21 cellular contexts compared by ENCODE assay signal in the genomic region with DNA sequence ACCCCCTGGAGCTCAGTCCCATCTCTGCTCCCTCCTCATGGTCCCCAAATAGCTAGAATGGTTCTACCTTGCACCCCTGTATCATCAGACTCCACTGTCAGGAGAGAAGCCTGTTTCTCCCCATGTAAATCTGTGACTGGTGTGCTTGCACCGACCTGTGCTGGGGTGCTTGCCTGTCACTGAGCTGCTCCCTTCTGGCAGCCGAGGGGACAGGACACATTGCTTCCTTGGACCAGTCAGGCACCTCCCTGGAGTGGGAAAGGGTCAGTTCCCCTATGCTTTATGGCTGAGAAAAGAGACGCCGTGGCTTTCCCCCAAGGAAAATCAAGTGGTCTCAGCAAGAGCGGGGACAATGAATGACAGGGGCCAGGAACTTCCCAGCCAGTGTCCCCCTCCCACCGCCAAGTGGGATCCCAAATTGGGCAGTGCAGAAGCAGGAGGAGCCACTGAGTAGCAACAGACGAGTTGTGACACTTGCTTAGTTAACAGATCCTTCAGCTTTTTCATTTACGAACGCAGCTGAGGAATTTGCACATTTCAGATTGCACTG.
"Had no signal": no experiment of that assay in that cellular context is flagged by ENCODE, and none has a peak within 500 bp of the region (broad histone marks: within the 10 kb centered on the region; RNA-seq: fewer than 3 reads in every experiment).

No MANE protein-coding gene starts in this region.

- H3K27ac Mint-ChIP-seq: activated naive CD4-positive, alpha-beta T cell treated with anti-CD3 and anti-CD28 coated beads for 36 hours; activated naive CD8-positive, alpha-beta T cell treated with anti-CD3 and anti-CD28 coated beads, Interleukin-2, amount 10 ng/mL, durations not matched to agents 7 days and 5 days; activated T-cell treated with anti-CD3 and anti-CD28 coated beads, Interleukin-2, amount 50 U/mL, for 24 hours; activated T-helper 17 cell treated with anti-CD3 and anti-CD28 coated beads, Interleukin-2, amount 50 U/mL, for 72 hours; dendritic cell treated with granulocyte-macrophage colony-stimulating factor and Interleukin-4, amounts not matched to agents 40 ng/mL and 50 ng/mL, for 4 days; immature natural killer cell; natural killer cell; stimulated activated naive B cell treated with anti-CD40 and anti-IgM and Interleukin-4, amounts not matched to agents 10 μg/mL and 1 μg/mL and 100 μg/mL, for 72 hours; WTC11 had no signal

- H3K4me3 ChIP-seq: left ventricle myocardium inferior, pancreas, smooth muscle cell, transverse colon, vagina had no signal

- DNase-seq: activated naive CD4-positive, alpha-beta T cell treated with anti-CD3 and anti-CD28 coated beads for 36 hours; activated naive CD8-positive, alpha-beta T cell treated with anti-CD3 and anti-CD28 coated beads, Interleukin-2, amount 10 ng/mL, durations not matched to agents 7 days and 5 days; activated T-cell treated with anti-CD3 and anti-CD28 coated beads, Interleukin-2, amount 50 U/mL, for 24 hours; amniotic stem cell; effector CD8-positive, alpha-beta T cell; foreskin keratinocyte; immature natural killer cell; left ventricle myocardium inferior; midbrain; natural killer cell; stimulated activated CD4-positive, alpha-beta T cell treated with anti-CD3 and anti-CD28 coated beads, Interleukin-2, amount 100 ng/mL, for 48 hours; stimulated activated CD8-positive, alpha-beta memory T cell treated with anti-CD3 and anti-CD28 coated beads, Interleukin-4, amount 100 ng/mL, for 48 hours; stimulated activated naive B cell treated with anti-CD40 and anti-IgM and Interleukin-4, amounts not matched to agents 10 μg/mL and 1 μg/mL and 100 μg/mL, for 72 hours; T-helper 1 cell; transverse colon had no signal

- H3K4me3 Mint-ChIP-seq: activated naive CD4-positive, alpha-beta T cell treated with anti-CD3 and anti-CD28 coated beads for 36 hours; activated naive CD8-positive, alpha-beta T cell treated with anti-CD3 and anti-CD28 coated beads, Interleukin-2, amount 10 ng/mL, durations not matched to agents 7 days and 5 days; activated T-cell treated with anti-CD3 and anti-CD28 coated beads, Interleukin-2, amount 50 U/mL, for 24 hours; activated T-helper 17 cell treated with anti-CD3 and anti-CD28 coated beads, Interleukin-2, amount 50 U/mL, for 72 hours; dendritic cell treated with granulocyte-macrophage colony-stimulating factor and Interleukin-4, amounts not matched to agents 40 ng/mL and 50 ng/mL, for 4 days; immature natural killer cell; natural killer cell; stimulated activated naive B cell treated with anti-CD40 and anti-IgM and Interleukin-4, amounts not matched to agents 10 μg/mL and 1 μg/mL and 100 μg/mL, for 72 hours; WTC11 had no signal

- ATAC-seq: activated T-helper 17 cell treated with anti-CD3 and anti-CD28 coated beads, Interleukin-2, amount 50 U/mL, for 72 hours; foreskin keratinocyte; natural killer cell; pancreas; stimulated activated naive B cell treated with anti-CD40 and anti-IgM and Interleukin-4, amounts not matched to agents 10 μg/mL and 1 μg/mL and 100 μg/mL, for 72 hours; WTC11 had no signal

- H3K9me3 ChIP-seq: left ventricle myocardium inferior, pancreas, transverse colon, vagina had no signal

- H3K4me1 Mint-ChIP-seq: activated naive CD8-positive, alpha-beta T cell treated with anti-CD3 and anti-CD28 coated beads, Interleukin-2, amount 10 ng/mL, durations not matched to agents 7 days and 5 days; activated T-helper 17 cell treated with anti-CD3 and anti-CD28 coated beads, Interleukin-2, amount 50 U/mL, for 72 hours; immature natural killer cell; natural killer cell; stimulated activated naive B cell treated with anti-CD40 and anti-IgM and Interleukin-4, amounts not matched to agents 10 μg/mL and 1 μg/mL and 100 μg/mL, for 72 hours had no signal

- H3K27ac ChIP-seq: foreskin keratinocyte, left ventricle myocardium inferior, pancreas, transverse colon, vagina had no signal

- H3K9me3 Mint-ChIP-seq: activated naive CD4-positive, alpha-beta T cell treated with anti-CD3 and anti-CD28 coated beads for 36 hours; activated naive CD8-positive, alpha-beta T cell treated with anti-CD3 and anti-CD28 coated beads, Interleukin-2, amount 10 ng/mL, durations not matched to agents 7 days and 5 days; activated T-cell treated with anti-CD3 and anti-CD28 coated beads, Interleukin-2, amount 50 U/mL, for 24 hours; activated T-helper 17 cell treated with anti-CD3 and anti-CD28 coated beads, Interleukin-2, amount 50 U/mL, for 72 hours; dendritic cell treated with granulocyte-macrophage colony-stimulating factor and Interleukin-4, amounts not matched to agents 40 ng/mL and 50 ng/mL, for 4 days; immature natural killer cell; natural killer cell; stimulated activated naive B cell treated with anti-CD40 and anti-IgM and Interleukin-4, amounts not matched to agents 10 μg/mL and 1 μg/mL and 100 μg/mL, for 72 hours; WTC11 had no signal

- H3K36me3 ChIP-seq: pancreas had no signal

- H3K4me1 ChIP-seq: foreskin keratinocyte, pancreas, transverse colon, vagina had no signal

- H3K36me3 Mint-ChIP-seq: activated naive CD8-positive, alpha-beta T cell treated with anti-CD3 and anti-CD28 coated beads, Interleukin-2, amount 10 ng/mL, durations not matched to agents 7 days and 5 days; natural killer cell; WTC11 had no signal

- H3K27me3 Mint-ChIP-seq: activated naive CD8-positive, alpha-beta T cell treated with anti-CD3 and anti-CD28 coated beads, Interleukin-2, amount 10 ng/mL, durations not matched to agents 7 days and 5 days; activated T-cell treated with anti-CD3 and anti-CD28 coated beads, Interleukin-2, amount 50 U/mL, for 24 hours; activated T-helper 17 cell treated with anti-CD3 and anti-CD28 coated beads, Interleukin-2, amount 50 U/mL, for 72 hours; dendritic cell treated with granulocyte-macrophage colony-stimulating factor and Interleukin-4, amounts not matched to agents 40 ng/mL and 50 ng/mL, for 4 days; stimulated activated naive B cell treated with anti-CD40 and anti-IgM and Interleukin-4, amounts not matched to agents 10 μg/mL and 1 μg/mL and 100 μg/mL, for 72 hours had no signal

- H3K27me3 ChIP-seq: foreskin keratinocyte, pancreas, transverse colon, vagina had no signal
